8 cellular contexts compared by ENCODE assay signal in genomic region chr14:105420141-105420975, GRCh38. TPM values are rescaled to one million over a fixed set of nuclear protein-coding genes. Genes with fewer than 3 reads are reported as not detected.
DNase-seq lines count a peak whose midpoint lies in the region; ATAC-seq and TF ChIP-seq lines count a peak whose summit lies in the region.

No MANE protein-coding gene starts in this region.

- H3K9me3 Mint-ChIP-seq in activated naive CD8-positive, alpha-beta T cell treated with anti-CD3 and anti-CD28 coated beads, Interleukin-2, amount 10 ng/mL, durations not matched to agents 7 days and 5 days: no peaks in the 10 kb centered on the region

- no peaks in the 10 kb centered on the region for H3K36me3 Mint-ChIP-seq in activated naive CD8-positive, alpha-beta T cell treated with anti-CD3 and anti-CD28 coated beads, Interleukin-2, amount 10 ng/mL, durations not matched to agents 7 days and 5 days

- H3K27me3 ChIP-seq in kidney epithelial cell (ENCODE audit: control insufficient read depth, insufficient read depth, low read length): no peaks in the 10 kb centered on the region
- no peaks in the 10 kb centered on the region for H3K27me3 ChIP-seq in suprapubic skin

- H3K4me1 ChIP-seq in suprapubic skin: peaks cover 40% of the 10 kb centered on the region

- no peaks in the 10 kb centered on the region for H3K9me3 ChIP-seq in suprapubic skin

- peak overlapping the region; percentile 72 for H3K27ac ChIP-seq in suprapubic skin

- POLR2A ChIA-PET in activated naive CD8-positive, alpha-beta T cell treated with anti-CD3 and anti-CD28 coated beads, Interleukin-2, amount 10 ng/mL, durations not matched to agents 7 days and 5 days (lab: Charles Lee): interaction anchor here (0.9 to 1.1 kb wide), 2 partner anchors 16 to 23 kb away, joined by 3 to 4 read pairs; no protein-coding TSS in a partner anchor

- H3K27me3 Mint-ChIP-seq in activated naive CD8-positive, alpha-beta T cell treated with anti-CD3 and anti-CD28 coated beads, Interleukin-2, amount 10 ng/mL, durations not matched to agents 7 days and 5 days: no peaks in the 10 kb centered on the region

- H3K4me1 Mint-ChIP-seq in activated naive CD8-positive, alpha-beta T cell treated with anti-CD3 and anti-CD28 coated beads, Interleukin-2, amount 10 ng/mL, durations not matched to agents 7 days and 5 days: peaks cover 25% of the 10 kb centered on the region

- peak; percentile 31 for DNase-seq in Right ventricle myocardium inferior (ENCODE audit: missing footprints)
- no peak for DNase-seq in cardiac septum (ENCODE audit: low spot score)
- no peak for DNase-seq in activated naive CD8-positive, alpha-beta T cell treated with anti-CD3 and anti-CD28 coated beads, Interleukin-2, amount 10 ng/mL, durations not matched to agents 7 days and 5 days
- no peak for DNase-seq in kidney epithelial cell (ENCODE audit: low read depth)
- no peak for DNase-seq in suprapubic skin (ENCODE audit: low spot score in 2 of 2)
- no peak for DNase-seq in mucosa of gallbladder (ENCODE audit: low spot score)
- DNase-seq in NCI-H774 (lab: John Stamatoyannopoulos, UW): no peak

- H3K27ac Mint-ChIP-seq in activated naive CD8-positive, alpha-beta T cell treated with anti-CD3 and anti-CD28 coated beads, Interleukin-2, amount 10 ng/mL, durations not matched to agents 7 days and 5 days: peak overlapping the region; percentile 89

- H3K4me3 Mint-ChIP-seq in activated naive CD8-positive, alpha-beta T cell treated with anti-CD3 and anti-CD28 coated beads, Interleukin-2, amount 10 ng/mL, durations not matched to agents 7 days and 5 days: peak overlapping the region; percentile 93

- WGBS in suprapubic skin: 0% methylated on average over 11 of the region's 61 CpGs

- no peak for TF ChIP-seq POLR2A in suprapubic skin (IDR thresholded peaks at IDR 0.05)

- intact Hi-C loops in Right ventricle myocardium inferior (cut with DNase I): no loop called here
- intact Hi-C loops in cardiac septum (cut with DNase I): no loop called here

- no peak for TF ChIP-seq EP300 in suprapubic skin (IDR thresholded peaks at IDR 0.05)

- H3K36me3 ChIP-seq in kidney epithelial cell (ENCODE audit: control insufficient read depth, insufficient read depth, low read length) (no peaks in the 10 kb centered on the region), suprapubic skin (peaks cover 3% of the 10 kb centered on the region)

- no peak for ATAC-seq in Right ventricle myocardium inferior
- ATAC-seq in activated naive CD8-positive, alpha-beta T cell treated with anti-CD3 and anti-CD28 coated beads, Interleukin-2, amount 10 ng/mL, durations not matched to agents 7 days and 5 days (ENCODE audit: low read depth): peak; percentile 12
- no peak for ATAC-seq in HG03439 (IDR thresholded peaks at IDR 0.05; ENCODE audit: unreplicated experiment)

- peak overlapping the region; percentile 64 for H3K4me3 ChIP-seq in kidney epithelial cell (ENCODE audit: low read depth, low read length)
- H3K4me3 ChIP-seq in suprapubic skin: peak overlapping the region; percentile 72

- TF ChIP-seq CTCF in kidney epithelial cell (IDR thresholded peaks at IDR 0.05; ENCODE audit: insufficient read depth, low read length, poor library complexity, severe bottlenecking): no peak
- TF ChIP-seq CTCF in suprapubic skin (IDR thresholded peaks at IDR 0.05): no peak

RNA-seq across cellular contexts. Expression of gene MTA1, which starts 0.7 kb away (rescaled TPM):
- total RNA-seq in Right ventricle myocardium inferior (192 TPM), cardiac septum (140 TPM), kidney epithelial cell (68.3 and 75.0 TPM in 2 replicates), suprapubic skin (100 to 1,000 TPM in 1 of 4 donors, 10 to 100 TPM in 3; 38.1 to 107 (median 59.5) TPM), mucosa of gallbladder (111 TPM)
- 100 to 1,000 TPM; 120 to 132 TPM for total RNA-seq in activated naive CD8-positive, alpha-beta T cell treated with anti-CD3 and anti-CD28 coated beads, Interleukin-2, amount 10 ng/mL, durations not matched to agents 7 days and 5 days

RNA-seq across cellular contexts. Expression of gene TEX22, which starts 22.0 kb away (rescaled TPM):
- 2.4 TPM for total RNA-seq in Right ventricle myocardium inferior
- 0.46 TPM for total RNA-seq in cardiac septum
- total RNA-seq in activated naive CD8-positive, alpha-beta T cell treated with anti-CD3 and anti-CD28 coated beads, Interleukin-2, amount 10 ng/mL, durations not matched to agents 7 days and 5 days: 1 to 10 TPM; 6.4 to 6.9 TPM
- 0.27 and 0.46 TPM in 2 replicates for total RNA-seq in kidney epithelial cell
- total RNA-seq in suprapubic skin: under 1 TPM in 1 of 4 donors, not detected in 3; 0.80 TPM
- total RNA-seq in mucosa of gallbladder: 2.6 TPM

RNA-seq across cellular contexts. Expression of gene CRIP2, which starts 54.3 kb away (rescaled TPM):
- total RNA-seq in Right ventricle myocardium inferior (1,081 TPM), cardiac septum (918 TPM), kidney epithelial cell (101 and 128 TPM in 2 replicates), suprapubic skin (100 to 1,000 TPM in 2 of 4 donors, 10 to 100 TPM in 2; 70.7 to 140 (median 104) TPM), mucosa of gallbladder (130 TPM)
- total RNA-seq in activated naive CD8-positive, alpha-beta T cell treated with anti-CD3 and anti-CD28 coated beads, Interleukin-2, amount 10 ng/mL, durations not matched to agents 7 days and 5 days: 1 to 10 TPM; 1.2 to 1.6 TPM

Comparison
In these comparisons a context has a peak if more than half of its experiments do, and no peak if none do; other contexts are left out.
1. RNA of gene CRIP2, which starts 54.3 kb away (total RNA-seq): 1,081 TPM in Right ventricle myocardium inferior (single experiment), 918 TPM in cardiac septum (single experiment), 130 TPM in mucosa of gallbladder (single experiment), 70.7 to 140 TPM in suprapubic skin and 101 to 128 TPM in kidney epithelial cell; 1.2 to 1.6 TPM in activated naive CD8-positive, alpha-beta T cell treated with anti-CD3 and anti-CD28 coated beads, Interleukin-2, amount 10 ng/mL, durations not matched to agents 7 days and 5 days; every median in the first group is over 10 times any median in the second.